Comparison of ENCODE assay signal across 12 cellular contexts in the genomic region with DNA sequence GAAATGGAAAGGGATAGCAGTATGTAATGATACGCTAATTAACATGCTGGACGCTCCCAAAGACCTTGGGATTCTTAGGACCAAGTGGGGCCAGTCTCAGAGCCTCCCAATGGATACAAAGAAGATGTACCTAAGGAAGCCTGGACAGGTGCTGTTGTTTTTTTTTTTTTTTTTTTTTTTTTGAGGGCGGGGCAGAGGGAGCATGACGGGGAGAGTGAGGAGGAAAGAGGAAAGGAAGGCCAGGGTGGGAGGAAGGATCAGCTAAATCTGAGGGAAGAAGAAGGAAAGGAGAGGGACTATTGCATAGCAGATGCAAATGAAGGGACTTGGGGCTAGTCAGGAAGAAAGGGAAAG. TPM values are rescaled to one million over a fixed set of nuclear protein-coding genes. Genes with fewer than 3 reads are reported as not detected.
DNase-seq lines count a peak whose midpoint lies in the region; ATAC-seq and TF ChIP-seq lines count a peak whose summit lies in the region.
"Had no signal": no experiment of that assay in that cellular context is flagged by ENCODE, and none has a peak within 500 bp of the region (broad histone marks: within the 10 kb centered on the region; RNA-seq: fewer than 3 reads in every experiment).

No MANE protein-coding gene starts in this region.

- peak overlapping the region; percentile 85 for H3K4me3 Mint-ChIP-seq in natural killer cell treated with Interleukin-12 subunit alpha and Interleukin-12 subunit beta and Interleukin-15 and Interleukin-18, amount 100 ng/mL, for 72 hours
- peak overlapping the region; percentile 83 for H3K4me3 Mint-ChIP-seq in type B pancreatic cell
- H3K4me3 Mint-ChIP-seq: CD14-positive monocyte had no signal

- DNase-seq in left ventricle myocardium inferior (no peak), left ventricle myocardium superior (no peak), ascending aorta (ENCODE audit: low spot score in 2 of 2) (no peak), type B pancreatic cell (ENCODE audit: extremely low spot score, unreplicated experiment) (no peak), G401 (ENCODE audit: low spot score) (no peak), COLO829 (ENCODE audit: low spot score) (no peak), HCEC 1CT (no peak)
- DNase-seq in natural killer cell treated with Interleukin-12 subunit alpha and Interleukin-12 subunit beta and Interleukin-15 and Interleukin-18, amount 100 ng/mL, for 72 hours (ENCODE audit: low spot score) = no peak
- DNase-seq: NCI-H1048; NCI-H82; stimulated activated CD4-positive, alpha-beta T cell treated with anti-CD3 and anti-CD28 coated beads, Interleukin-4, amount 100 ng/mL, for 1 hour had no signal

- peaks cover 91% of the 10 kb centered on the region for H3K4me1 ChIP-seq in left ventricle myocardium inferior
- H3K4me1 ChIP-seq in ascending aorta = peaks cover 21 to 47% of the 10 kb centered on the region in 2 donors

- H3K27ac Mint-ChIP-seq in natural killer cell treated with Interleukin-12 subunit alpha and Interleukin-12 subunit beta and Interleukin-15 and Interleukin-18, amount 100 ng/mL, for 72 hours = peak overlapping the region; percentile 43 to 85
- H3K27ac Mint-ChIP-seq in type B pancreatic cell = peak overlapping the region; percentile 40

- in situ Hi-C loops in G401 (cut with HindIII; ENCODE audit: low sequenced_read_pairs) = no loop called here

- H3K9me3 ChIP-seq in left ventricle myocardium inferior (replicated peaks) = no peaks in the 10 kb centered on the region
- no peaks in the 10 kb centered on the region for H3K9me3 ChIP-seq in ascending aorta

- H3K27ac ChIP-seq in left ventricle myocardium inferior (replicated peaks) (peak overlapping the region; percentile 100), ascending aorta (peak overlapping the region; percentile 99 to 100)

- H3K4me3 ChIP-seq in left ventricle myocardium inferior = no peak overlapping the region
- no peak overlapping the region for H3K4me3 ChIP-seq in ascending aorta

- no peak for TF ChIP-seq CTCF in left ventricle myocardium inferior (IDR thresholded peaks at IDR 0.05; ENCODE audit: borderline replicate concordance)
- no peak for TF ChIP-seq CTCF in ascending aorta (IDR thresholded peaks at IDR 0.05)
- no peak for TF ChIP-seq CTCF in type B pancreatic cell (conservative IDR thresholded peaks at IDR 0.05)

- H3K9me3 Mint-ChIP-seq in natural killer cell treated with Interleukin-12 subunit alpha and Interleukin-12 subunit beta and Interleukin-15 and Interleukin-18, amount 100 ng/mL, for 72 hours = no peaks in the 10 kb centered on the region
- no peaks in the 10 kb centered on the region for H3K9me3 Mint-ChIP-seq in type B pancreatic cell

- H3K36me3 Mint-ChIP-seq in natural killer cell treated with Interleukin-12 subunit alpha and Interleukin-12 subunit beta and Interleukin-15 and Interleukin-18, amount 100 ng/mL, for 72 hours = peaks cover 8% of the 10 kb centered on the region
- peaks cover 6% of the 10 kb centered on the region for H3K36me3 Mint-ChIP-seq in type B pancreatic cell

- H3K27me3 Mint-ChIP-seq in natural killer cell treated with Interleukin-12 subunit alpha and Interleukin-12 subunit beta and Interleukin-15 and Interleukin-18, amount 100 ng/mL, for 72 hours = no peaks in the 10 kb centered on the region
- H3K27me3 Mint-ChIP-seq in type B pancreatic cell = no peaks in the 10 kb centered on the region

- peaks cover 24% of the 10 kb centered on the region for H3K36me3 ChIP-seq in left ventricle myocardium inferior
- peaks cover 20 to 23% of the 10 kb centered on the region in 2 donors for H3K36me3 ChIP-seq in ascending aorta

- H3K27me3 ChIP-seq in left ventricle myocardium inferior (ENCODE audit: low read depth) = no peaks in the 10 kb centered on the region
- no peaks in the 10 kb centered on the region for H3K27me3 ChIP-seq in ascending aorta

- intact Hi-C loops in left ventricle myocardium inferior (cut with micrococcal nuclease) (no loop called here), left ventricle myocardium superior (cut with micrococcal nuclease) (no loop called here), ascending aorta (cut with DNase I) (loop anchor here (1.0 kb wide), 1 partner anchor 22 kb away; no protein-coding TSS in a partner anchor)

- H3K4me1 Mint-ChIP-seq in natural killer cell treated with Interleukin-12 subunit alpha and Interleukin-12 subunit beta and Interleukin-15 and Interleukin-18, amount 100 ng/mL, for 72 hours (ENCODE audit: low read depth in 2 of 2) = peaks cover 51 to 54% of the 10 kb centered on the region in 2 donors
- H3K4me1 Mint-ChIP-seq in type B pancreatic cell (ENCODE audit: unreplicated experiment) = peaks cover 20% of the 10 kb centered on the region

- no peak for ATAC-seq in left ventricle myocardium superior
- ATAC-seq in natural killer cell treated with Interleukin-12 subunit alpha and Interleukin-12 subunit beta and Interleukin-15 and Interleukin-18, amount 100 ng/mL, for 72 hours = no peak

RNA-seq across cellular contexts. Expression of a gene that starts 2.5 kb away (rescaled TPM):
- total RNA-seq in left ventricle myocardium inferior (59.6 TPM), left ventricle myocardium superior (62.3 TPM), ascending aorta (28.3 TPM), type B pancreatic cell (ENCODE audit: low replicate concordance) (44.7 and 46.3 TPM in 2 replicates)
- total RNA-seq in natural killer cell treated with Interleukin-12 subunit alpha and Interleukin-12 subunit beta and Interleukin-15 and Interleukin-18, amount 100 ng/mL, for 72 hours = 10 to 100 TPM; 54.6 to 73.0 TPM
- total RNA-seq in G401 (2014; rRNA removed; shearing (Covaris generic)) = 1.0 and 1.4 TPM in 2 replicates

RNA-seq across cellular contexts. Expression of a gene that starts 8.0 kb away (rescaled TPM):
- 109 TPM for total RNA-seq in left ventricle myocardium inferior
- total RNA-seq in left ventricle myocardium superior = 126 TPM
- total RNA-seq in ascending aorta = 178 TPM
- 10 to 100 TPM; 16.9 to 42.7 TPM for total RNA-seq in natural killer cell treated with Interleukin-12 subunit alpha and Interleukin-12 subunit beta and Interleukin-15 and Interleukin-18, amount 100 ng/mL, for 72 hours
- total RNA-seq in type B pancreatic cell (ENCODE audit: low replicate concordance) = 31.0 and 33.2 TPM in 2 replicates
- total RNA-seq in G401 (2014; rRNA removed; shearing (Covaris generic)) = 29.0 and 34.0 TPM in 2 replicates

RNA-seq across cellular contexts. Expression of a gene that starts 16.0 kb away (rescaled TPM):
- total RNA-seq in left ventricle myocardium inferior (7.9 TPM), left ventricle myocardium superior (5.2 TPM), ascending aorta (1.6 TPM), type B pancreatic cell (ENCODE audit: low replicate concordance) (19.1 and 22.1 TPM in 2 replicates)
- 10 to 100 TPM; 31.5 to 43.5 TPM for total RNA-seq in natural killer cell treated with Interleukin-12 subunit alpha and Interleukin-12 subunit beta and Interleukin-15 and Interleukin-18, amount 100 ng/mL, for 72 hours
- 37.8 and 60.6 TPM in 2 replicates for total RNA-seq in G401 (2014; rRNA removed; shearing (Covaris generic))

RNA-seq across cellular contexts. Expression of a gene that starts 29.8 kb away (rescaled TPM):
- total RNA-seq in left ventricle myocardium inferior = 8.4 TPM
- total RNA-seq in left ventricle myocardium superior = 9.4 TPM
- total RNA-seq in ascending aorta = 29.5 TPM
- 10 to 100 TPM; 10.4 to 11.6 TPM for total RNA-seq in natural killer cell treated with Interleukin-12 subunit alpha and Interleukin-12 subunit beta and Interleukin-15 and Interleukin-18, amount 100 ng/mL, for 72 hours
- 4.8 and 6.9 TPM in 2 replicates for total RNA-seq in type B pancreatic cell (ENCODE audit: low replicate concordance)
- 24.3 and 25.6 TPM in 2 replicates for total RNA-seq in G401 (2014; rRNA removed; shearing (Covaris generic))

RNA-seq across cellular contexts. Expression of a gene that starts 36.3 kb away (rescaled TPM):
- total RNA-seq in left ventricle myocardium inferior = not detected
- not detected for total RNA-seq in left ventricle myocardium superior
- not detected for total RNA-seq in ascending aorta
- not detected for total RNA-seq in natural killer cell treated with Interleukin-12 subunit alpha and Interleukin-12 subunit beta and Interleukin-15 and Interleukin-18, amount 100 ng/mL, for 72 hours
- total RNA-seq in type B pancreatic cell (ENCODE audit: low replicate concordance) = 0.46 TPM in 1 of 2 replicates, not detected in the other
- 1.1 and 3.9 TPM in 2 replicates for total RNA-seq in G401 (2014; rRNA removed; shearing (Covaris generic))

Comparison
In these comparisons a context has a peak if more than half of its experiments do, and no peak if none do; other contexts are left out.
1. RNA of a gene that starts 2.5 kb away (total RNA-seq): 54.6 to 73.0 TPM in natural killer cell treated with Interleukin-12 subunit alpha and Interleukin-12 subunit beta and Interleukin-15 and Interleukin-18, amount 100 ng/mL, for 72 hours, 62.3 TPM in left ventricle myocardium superior (single experiment), 59.6 TPM in left ventricle myocardium inferior (single experiment), 44.7 to 46.3 TPM in type B pancreatic cell and 28.3 TPM in ascending aorta (single experiment); 1.0 to 1.4 TPM in G401; every median in the first group is over 10 times any median in the second.